22 cellular contexts compared by ENCODE assay signal in the genomic region with DNA sequence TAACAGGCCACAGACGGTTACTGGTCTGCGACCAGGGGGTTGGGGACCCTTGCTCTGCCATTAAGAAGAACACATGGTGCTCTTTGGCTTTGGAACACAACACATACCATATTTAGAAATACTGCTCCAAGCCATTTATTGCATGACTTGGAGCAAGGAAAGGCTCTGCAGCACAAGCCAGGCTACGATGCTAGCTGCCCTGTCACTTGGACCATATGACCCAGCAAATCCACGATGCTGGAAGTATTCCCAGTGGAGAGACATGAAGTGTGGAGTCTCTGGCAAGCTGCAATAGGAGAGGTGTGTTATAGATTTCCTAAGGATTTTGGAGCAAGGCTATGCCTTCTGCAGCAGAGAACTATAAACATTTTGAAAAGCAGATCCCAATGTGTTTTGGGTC.
"Had no signal": no experiment of that assay in that cellular context is flagged by ENCODE, and none has a peak within 500 bp of the region (broad histone marks: within the 10 kb centered on the region; RNA-seq: fewer than 3 reads in every experiment).

No MANE protein-coding gene starts in this region.

- H3K9me3 ChIP-seq: left ventricle myocardium inferior, ovary, right lobe of liver, testis, tibial nerve, upper lobe of right lung, vagina had no signal

- H3K4me3 ChIP-seq: left ventricle myocardium inferior, lung, neural progenitor cell, ovary, right lobe of liver, testis, tibial nerve, upper lobe of right lung, vagina had no signal

- H3K4me1 ChIP-seq: foreskin keratinocyte, neural progenitor cell, right lobe of liver, testis, upper lobe of right lung, vagina had no signal

- ATAC-seq: foreskin keratinocyte; natural killer cell treated with Interleukin-12 subunit alpha and Interleukin-12 subunit beta and Interleukin-15 and Interleukin-18, amount 100 ng/mL, for 72 hours; right lobe of liver; stimulated activated memory B cell treated with anti-CD40 and anti-IgM and Interleukin-4, amounts not matched to agents 10 μg/mL and 1 μg/mL and 100 μg/mL, for 72 hours; stimulated activated naive CD8-positive, alpha-beta T cell treated with anti-CD3 and anti-CD28 coated beads, Interleukin-15, amount 100 ng/mL, for 72 hours; upper lobe of right lung had no signal

- H3K27ac ChIP-seq: foreskin keratinocyte, left ventricle myocardium inferior, neural progenitor cell, ovary, right lobe of liver, testis, tibial nerve, upper lobe of right lung, vagina had no signal

- H3K36me3 ChIP-seq: left ventricle myocardium inferior, neural progenitor cell, ovary, right lobe of liver, tibial nerve, upper lobe of right lung, vagina had no signal

- H3K27me3 ChIP-seq: foreskin keratinocyte, neural progenitor cell, ovary, right lobe of liver, testis, tibial nerve, upper lobe of right lung, vagina had no signal

- DNase-seq: effector CD4-positive, alpha-beta T cell; endodermal cell; erythroblast; foreskin keratinocyte; immature natural killer cell; left ventricle myocardium inferior; mesenchymal stem cell; midbrain; nucleus accumbens; ovary; right lobe of liver; stimulated activated CD4-positive, alpha-beta T cell treated with anti-CD3 and anti-CD28 coated beads, Interleukin-4, amount 100 ng/mL, for 1 hour; stimulated activated CD8-positive, alpha-beta memory T cell treated with anti-CD3 and anti-CD28 coated beads, Interleukin-4, amount 100 ng/mL, for 48 hours; stimulated activated naive CD8-positive, alpha-beta T cell treated with anti-CD3 and anti-CD28 coated beads, Interleukin-15, amount 100 ng/mL, for 72 hours; testis; upper lobe of right lung had no signal
